Comparison of ENCODE assay signal across 22 cellular contexts in the genomic region with DNA sequence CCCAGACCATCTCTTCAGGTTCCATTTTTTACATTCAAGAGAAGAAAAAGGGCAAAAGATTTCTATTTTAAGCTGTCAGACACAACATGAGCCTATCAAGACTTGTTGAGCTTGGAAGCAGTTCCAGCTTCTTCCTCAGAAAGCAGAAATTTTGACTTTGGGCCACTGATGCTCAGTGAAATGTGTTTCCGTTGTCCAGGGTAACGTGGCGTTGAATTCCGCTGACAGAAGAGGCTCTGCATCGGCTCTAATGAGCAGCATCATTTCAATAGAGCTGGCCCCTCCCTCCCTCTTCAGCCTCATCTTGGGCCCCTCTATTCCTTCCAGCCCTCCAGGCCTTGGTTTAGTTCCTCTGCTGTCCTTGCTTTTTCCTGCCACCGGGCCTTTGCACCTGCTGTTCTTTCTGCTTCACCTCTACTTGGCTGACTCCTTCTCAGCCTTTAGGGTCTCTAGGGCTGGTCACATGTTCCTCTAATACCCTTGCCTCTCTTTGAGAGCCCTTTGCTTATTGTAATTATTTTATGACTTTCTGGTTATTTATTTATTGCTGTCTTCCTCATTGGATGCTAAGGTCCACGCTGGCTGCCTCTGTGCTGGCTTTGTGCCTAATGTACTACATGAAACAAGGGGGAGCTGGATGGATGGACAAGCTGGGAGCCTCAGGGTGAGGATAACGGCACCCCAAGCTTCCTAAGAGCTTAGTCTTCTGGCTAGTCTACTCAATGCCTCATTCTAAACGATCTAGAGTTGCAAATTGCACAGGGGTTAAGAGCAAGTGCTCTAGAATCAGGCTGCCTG.
DNase-seq lines count a peak whose midpoint lies in the region; ATAC-seq and TF ChIP-seq lines count a peak whose summit lies in the region.
"Had no signal": no experiment of that assay in that cellular context is flagged by ENCODE, and none has a peak within 500 bp of the region (broad histone marks: within the 10 kb centered on the region; RNA-seq: fewer than 3 reads in every experiment).

No MANE protein-coding gene starts in this region.

- no peak for TF ChIP-seq CTCF in foreskin keratinocyte (conservative IDR thresholded peaks at IDR 0.05)
- TF ChIP-seq CTCF in SK-N-SH (IDR thresholded peaks at IDR 0.05) = no peak

- no peak for TF ChIP-seq EP300 in SK-N-SH (IDR thresholded peaks at IDR 0.05; ENCODE audit: borderline replicate concordance in 1 of 2, low read depth in 1 of 2, low read length in 1 of 2)

- no peak for DNase-seq in T-helper 1 cell
- DNase-seq in Kasumi-1 (lab: John Stamatoyannopoulos, UW) = peak; percentile 28 to 34
- no peak for DNase-seq in Right ventricle myocardium superior
- no peak for DNase-seq in foreskin keratinocyte
- no peak for DNase-seq in cerebellar nuclear complex (lab: John Stamatoyannopoulos, UW)
- no peak for DNase-seq in SK-N-SH
- DNase-seq: CD4-positive, alpha-beta memory T cell; cortex of kidney; DMS53; HCEC 1CT; NCI-H146; NCI-H2227 treated with DMSO at 0.1 percent for 48 hours; NK-92 treated with Interleukin-12 subunit alpha and Interleukin-12 subunit beta, amount 100 ng/mL, for 24 hours; Peyer's patch; stimulated activated CD4-positive, alpha-beta T cell treated with anti-CD3 and anti-CD28 coated beads, Interleukin-2, amount 100 ng/mL, for 24 hours had no signal

- no peaks in the 10 kb centered on the region for H4K20me1 ChIP-seq in SK-N-SH (ENCODE audit: insufficient read depth)

- POLR2A ChIA-PET in SK-N-SH (lab: Yijun Ruan, JAX) = no interaction called here

- H3K27ac Mint-ChIP-seq in T-helper 1 cell treated with Interleukin-12 subunit alpha and Interleukin-12 subunit beta and Interleukin-4 antibody, amounts not matched to agents 30 μg/mL and 1 μg/mL, for 36 hours = peak overlapping the region; percentile 3
- H3K27ac Mint-ChIP-seq in stimulated activated memory B cell treated with anti-CD40 and anti-IgM and Interleukin-4, amounts not matched to agents 10 μg/mL and 1 μg/mL and 100 μg/mL, for 72 hours = peak overlapping the region; percentile 59

- no peak overlapping the region for H3K4me3 Mint-ChIP-seq in T-helper 1 cell treated with Interleukin-12 subunit alpha and Interleukin-12 subunit beta and Interleukin-4 antibody, amounts not matched to agents 30 μg/mL and 1 μg/mL, for 36 hours
- H3K4me3 Mint-ChIP-seq in stimulated activated memory B cell treated with anti-CD40 and anti-IgM and Interleukin-4, amounts not matched to agents 10 μg/mL and 1 μg/mL and 100 μg/mL, for 72 hours = no peak overlapping the region
- H3K4me3 Mint-ChIP-seq: CD4-positive, alpha-beta memory T cell had no signal

- H3K9me3 ChIP-seq in SK-N-SH = no peaks in the 10 kb centered on the region
- H3K9me3 ChIP-seq: Peyer's patch had no signal

- H3K9me2 ChIP-seq in SK-N-SH = no peaks in the 10 kb centered on the region

- no peaks in the 10 kb centered on the region for H3F3A ChIP-seq in SK-N-SH (replicated peaks; ENCODE audit: insufficient read depth)

- no peak overlapping the region for H3K4me3 ChIP-seq in SK-N-SH (ENCODE audit: low read depth in 2 of 2, low read length in 1 of 2)
- H3K4me3 ChIP-seq: hepatocyte, lung, Peyer's patch had no signal

- CTCF ChIA-PET in SK-N-SH (lab: Yijun Ruan, JAX) = interaction anchor here (0.6 to 2.3 kb wide), 4 partner anchors 8 to 571 kb away, joined by 3 to 8 read pairs (median 3); no protein-coding TSS in a partner anchor

- H3K27ac ChIP-seq in foreskin keratinocyte (no peak overlapping the region), SK-N-SH (ENCODE audit: low read depth in 2 of 2, low read length in 1 of 2) (no peak overlapping the region)
- H3K27ac ChIP-seq: hepatocyte, parathyroid adenoma, Peyer's patch had no signal

- intact Hi-C loops in Right ventricle myocardium superior (cut with DNase I) = no loop called here

- WGBS in SK-N-SH (ENCODE audit: low lambda C conversion rate) = 90% methylated on average over 9 of the region's 9 CpGs

- no peak overlapping the region for H2AFZ ChIP-seq in SK-N-SH (ENCODE audit: low read depth)
- H2AFZ ChIP-seq: hepatocyte, parathyroid adenoma had no signal

- no peaks in the 10 kb centered on the region for H3K36me3 ChIP-seq in SK-N-SH (replicated peaks in 1 of 2; ENCODE audit: control insufficient read depth in 1 of 2, insufficient read depth in 2 of 2, low read length in 1 of 2)
- H3K36me3 ChIP-seq: Peyer's patch had no signal

- H3K9me3 Mint-ChIP-seq in T-helper 1 cell treated with Interleukin-12 subunit alpha and Interleukin-12 subunit beta and Interleukin-4 antibody, amounts not matched to agents 30 μg/mL and 1 μg/mL, for 36 hours = no peaks in the 10 kb centered on the region
- no peaks in the 10 kb centered on the region for H3K9me3 Mint-ChIP-seq in stimulated activated memory B cell treated with anti-CD40 and anti-IgM and Interleukin-4, amounts not matched to agents 10 μg/mL and 1 μg/mL and 100 μg/mL, for 72 hours
- H3K9me3 Mint-ChIP-seq: CD4-positive, alpha-beta memory T cell had no signal

- peaks cover 36% of the 10 kb centered on the region for H3K4me1 Mint-ChIP-seq in T-helper 1 cell treated with Interleukin-12 subunit alpha and Interleukin-12 subunit beta and Interleukin-4 antibody, amounts not matched to agents 30 μg/mL and 1 μg/mL, for 36 hours (ENCODE audit: low read depth)
- H3K4me1 Mint-ChIP-seq in stimulated activated memory B cell treated with anti-CD40 and anti-IgM and Interleukin-4, amounts not matched to agents 10 μg/mL and 1 μg/mL and 100 μg/mL, for 72 hours = peaks cover 67% of the 10 kb centered on the region

- H3K4me1 ChIP-seq in foreskin keratinocyte (peaks cover 8% of the 10 kb centered on the region), SK-N-SH (ENCODE audit: control insufficient read depth in 1 of 2, insufficient read depth in 2 of 2, low read depth in 1 of 2, low read length in 1 of 2) (no peaks in the 10 kb centered on the region; a peak in 1 of 4 replicates)

- TF ChIP-seq RAD21 in SK-N-SH (IDR thresholded peaks at IDR 0.05; ENCODE audit: low read length) = no peak

- no peak overlapping the region for H3K4me2 ChIP-seq in SK-N-SH
- H3K4me2 ChIP-seq: hepatocyte had no signal

- no peaks in the 10 kb centered on the region for H3K27me3 Mint-ChIP-seq in T-helper 1 cell treated with Interleukin-12 subunit alpha and Interleukin-12 subunit beta and Interleukin-4 antibody, amounts not matched to agents 30 μg/mL and 1 μg/mL, for 36 hours (ENCODE audit: low read depth)
- no peaks in the 10 kb centered on the region for H3K27me3 Mint-ChIP-seq in stimulated activated memory B cell treated with anti-CD40 and anti-IgM and Interleukin-4, amounts not matched to agents 10 μg/mL and 1 μg/mL and 100 μg/mL, for 72 hours
- H3K27me3 Mint-ChIP-seq: CD4-positive, alpha-beta memory T cell had no signal

- H3K79me2 ChIP-seq in SK-N-SH (ENCODE audit: insufficient read depth) = no peaks in the 10 kb centered on the region
- H3K79me2 ChIP-seq: hepatocyte, parathyroid adenoma had no signal

- no peak overlapping the region for H3K9ac ChIP-seq in SK-N-SH
- H3K9ac ChIP-seq: parathyroid adenoma had no signal

- H3K27me3 ChIP-seq in foreskin keratinocyte = no peaks in the 10 kb centered on the region
- H3K27me3 ChIP-seq in SK-N-SH (ENCODE audit: insufficient read depth) = no peaks in the 10 kb centered on the region
- H3K27me3 ChIP-seq: hepatocyte, Peyer's patch had no signal

- ATAC-seq in Right ventricle myocardium superior (ENCODE audit: poor library complexity) (peak; percentile 15), foreskin keratinocyte (no peak)
- no peak for ATAC-seq in stimulated activated memory B cell treated with anti-CD40 and anti-IgM and Interleukin-4, amounts not matched to agents 10 μg/mL and 1 μg/mL and 100 μg/mL, for 72 hours
- ATAC-seq: HepG2, SK-N-SH treated with all-trans-retinoic acid at 6 μM for 48 hours had no signal

- peaks cover 30% of the 10 kb centered on the region for H3K36me3 Mint-ChIP-seq in T-helper 1 cell treated with Interleukin-12 subunit alpha and Interleukin-12 subunit beta and Interleukin-4 antibody, amounts not matched to agents 30 μg/mL and 1 μg/mL, for 36 hours (ENCODE audit: low read depth)
- peaks cover 39% of the 10 kb centered on the region for H3K36me3 Mint-ChIP-seq in stimulated activated memory B cell treated with anti-CD40 and anti-IgM and Interleukin-4, amounts not matched to agents 10 μg/mL and 1 μg/mL and 100 μg/mL, for 72 hours

TF ChIP-seq in SK-N-SH, 30 proteins besides CTCF, POLR2A, EP300 and RAD21 (continues in another document):
- no peak for TF ChIP-seq RXRA (IDR thresholded peaks at IDR 0.05; ENCODE audit: borderline replicate concordance, low read depth)
- TF ChIP-seq, protein P1, sequence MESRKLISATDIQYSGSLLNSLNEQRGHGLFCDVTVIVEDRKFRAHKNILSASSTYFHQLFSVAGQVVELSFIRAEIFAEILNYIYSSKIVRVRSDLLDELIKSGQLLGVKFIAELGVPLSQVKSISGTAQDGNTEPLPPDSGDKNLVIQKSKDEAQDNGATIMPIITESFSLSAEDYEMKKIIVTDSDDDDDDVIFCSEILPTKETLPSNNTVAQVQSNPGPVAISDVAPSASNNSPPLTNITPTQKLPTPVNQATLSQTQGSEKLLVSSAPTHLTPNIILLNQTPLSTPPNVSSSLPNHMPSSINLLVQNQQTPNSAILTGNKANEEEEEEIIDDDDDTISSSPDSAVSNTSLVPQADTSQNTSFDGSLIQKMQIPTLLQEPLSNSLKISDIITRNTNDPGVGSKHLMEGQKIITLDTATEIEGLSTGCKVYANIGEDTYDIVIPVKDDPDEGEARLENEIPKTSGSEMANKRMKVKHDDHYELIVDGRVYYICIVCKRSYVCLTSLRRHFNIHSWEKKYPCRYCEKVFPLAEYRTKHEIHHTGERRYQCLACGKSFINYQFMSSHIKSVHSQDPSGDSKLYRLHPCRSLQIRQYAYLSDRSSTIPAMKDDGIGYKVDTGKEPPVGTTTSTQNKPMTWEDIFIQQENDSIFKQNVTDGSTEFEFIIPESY (IDR thresholded peaks at IDR 0.05; ENCODE audit: borderline replicate concordance, low read depth) = no peak
- no peak for TF ChIP-seq GABPA (IDR thresholded peaks at IDR 0.05; ENCODE audit: low read depth)
- TF ChIP-seq, protein P2, sequence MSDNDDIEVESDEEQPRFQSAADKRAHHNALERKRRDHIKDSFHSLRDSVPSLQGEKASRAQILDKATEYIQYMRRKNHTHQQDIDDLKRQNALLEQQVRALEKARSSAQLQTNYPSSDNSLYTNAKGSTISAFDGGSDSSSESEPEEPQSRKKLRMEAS (IDR thresholded peaks at IDR 0.05; ENCODE audit: low read depth) = no peak
- TF ChIP-seq FOXM1 (IDR thresholded peaks at IDR 0.05; ENCODE audit: low read depth) = no peak
- TF ChIP-seq YY1 (IDR thresholded peaks at IDR 0.05; ENCODE audit: low read depth) = no peak
- TF ChIP-seq NFIC (IDR thresholded peaks at IDR 0.05; ENCODE audit: borderline replicate concordance) = no peak
- TF ChIP-seq ELF1 (IDR thresholded peaks at IDR 0.05) = no peak

Comparison
In these comparisons a context has a peak if more than half of its experiments do, and no peak if none do; other contexts are left out.
1. DNase-seq: peak in Kasumi-1 (2 of 2); none in T-helper 1 cell (0 of 5), Right ventricle myocardium superior (single experiment), foreskin keratinocyte (0 of 2), cerebellar nuclear complex (0 of 2) and SK-N-SH (single experiment).